In genomic region chr14:43894534-43894933, GRCh38 we compare ENCODE assay signal across 9 cellular contexts.
DNase-seq lines count a peak whose midpoint lies in the region; FAIRE-seq and TF ChIP-seq lines count a peak whose summit lies in the region.
"Had no signal": no experiment of that assay in that cellular context is flagged by ENCODE, and none has a peak within 500 bp of the region (broad histone marks: within the 10 kb centered on the region; RNA-seq: fewer than 3 reads in every experiment).

No MANE protein-coding gene starts in this region.

- H3K27ac Mint-ChIP-seq in HFFc6, result no peak overlapping the region

- no peak overlapping the region for H3K27ac ChIP-seq in Peyer's patch
- H3K27ac ChIP-seq in keratinocyte (ENCODE audit: control insufficient read depth, insufficient read depth, low read length), result no peak overlapping the region
- H3K27ac ChIP-seq: thoracic aorta had no signal

- H3K27me3 Mint-ChIP-seq in HFFc6 (ENCODE audit: insufficient read depth), result no peaks in the 10 kb centered on the region

- no peaks in the 10 kb centered on the region for H3K79me2 ChIP-seq in keratinocyte (ENCODE audit: control insufficient read depth, insufficient read depth, low read length)

- TF ChIP-seq POLR2A in Peyer's patch (IDR thresholded peaks at IDR 0.05), result no peak

- no peaks in the 10 kb centered on the region for H3K9me3 ChIP-seq in Peyer's patch
- H3K9me3 ChIP-seq in keratinocyte (ENCODE audit: control insufficient read depth, low read depth, low read length), result no peaks in the 10 kb centered on the region
- H3K9me3 ChIP-seq: thoracic aorta had no signal

- H3K4me3 Mint-ChIP-seq in HFFc6, result no peak overlapping the region

- H3K4me1 ChIP-seq in Peyer's patch, result no peaks in the 10 kb centered on the region
- H3K4me1 ChIP-seq in keratinocyte (ENCODE audit: control insufficient read depth, extremely low read depth, insufficient read depth, low read length), result no peaks in the 10 kb centered on the region

- no peak overlapping the region for H3K9ac ChIP-seq in keratinocyte (ENCODE audit: control insufficient read depth, extremely low read depth, insufficient read depth, low read length)

- no peak overlapping the region for H2AFZ ChIP-seq in keratinocyte (ENCODE audit: control insufficient read depth, low read length)

- no peaks in the 10 kb centered on the region for H3K9me1 ChIP-seq in keratinocyte (ENCODE audit: control insufficient read depth, extremely low read depth, insufficient read depth, low read length)

- no peaks in the 10 kb centered on the region for H3K36me3 ChIP-seq in Peyer's patch
- no peaks in the 10 kb centered on the region for H3K36me3 ChIP-seq in keratinocyte (ENCODE audit: control insufficient read depth in 2 of 2, extremely low read depth in 1 of 2, insufficient read depth in 2 of 2, low read length in 2 of 2)
- H3K36me3 ChIP-seq: thoracic aorta had no signal

- no peaks in the 10 kb centered on the region for H3K4me1 Mint-ChIP-seq in HFFc6 (ENCODE audit: low read depth)

- no peak overlapping the region for H3K4me2 ChIP-seq in keratinocyte (ENCODE audit: control insufficient read depth, extremely low read depth, insufficient read depth, low read depth, low read length)

- DNase-seq in GM10248 (ENCODE audit: extremely low spot score) (no peak), HFFc6 (no peak), Peyer's patch (no peak), keratinocyte (ENCODE audit: low read depth, low spot score) (no peak), dedifferentiated amniotic fluid mesenchymal stem cell (ENCODE audit: extremely low spot score) (no peak), activated T-cell treated with anti-CD3 and anti-CD28 coated beads for 4 hours (no peak)
- no peak for DNase-seq in activated CD4-positive, alpha-beta T cell treated with anti-CD3 and anti-CD28 coated beads, Interleukin-2, amount 50 U/mL, for 1 hour
- DNase-seq in activated CD4-positive, alpha-beta T cell treated with anti-CD3 and anti-CD28 coated beads for 48 hours, result no peak

- H4K20me1 ChIP-seq in keratinocyte (ENCODE audit: control insufficient read depth, extremely low read depth, insufficient read depth, low read length), result no peaks in the 10 kb centered on the region

- no peak overlapping the region for H3K4me3 ChIP-seq in Peyer's patch
- H3K4me3 ChIP-seq in keratinocyte (ENCODE audit: control insufficient read depth in 2 of 3, extremely low read depth in 1 of 3, insufficient read depth in 2 of 3, low read depth in 1 of 3, low read length in 3 of 3), result no peak overlapping the region
- H3K4me3 ChIP-seq: thoracic aorta had no signal

- TF ChIP-seq CTCF in GM10248 (IDR thresholded peaks at IDR 0.05; ENCODE audit: control extremely low read depth, extremely low read depth, low read depth, missing control alignments) (peak; percentile 17), HFFc6 (IDR thresholded peaks at IDR 0.05) (peak; percentile 71), Peyer's patch (IDR thresholded peaks at IDR 0.05) (peak in 4 of 6 experiments; percentile 12 to 39 (median 28)), keratinocyte (optimal IDR thresholded peaks at IDR 0.05 in 1 of 3, IDR thresholded peaks at IDR 0.05 in 1 of 3, conservative IDR thresholded peaks at IDR 0.05 in 1 of 3; ENCODE audit: extremely low read depth in 1 of 3, insufficient read depth in 2 of 3, low read length in 3 of 3) (peak; percentile 5 to 30 (median 26))

- dilution Hi-C loops in keratinocyte (cut with MboI; ENCODE audit: extremely low pct_ligation_motif_present, low sequenced_read_pairs), result no loop called here

- no peak for FAIRE-seq in keratinocyte (lab: Jason Lieb, UNC)

- POLR2A ChIA-PET in GM10248 (lab: Yijun Ruan, JAX), result no interaction called here

- H3K27me3 ChIP-seq in Peyer's patch (no peaks in the 10 kb centered on the region), keratinocyte (ENCODE audit: control insufficient read depth, extremely low read depth, insufficient read depth, low read length) (no peaks in the 10 kb centered on the region)

- no peaks in the 10 kb centered on the region for H3K36me3 Mint-ChIP-seq in HFFc6 (ENCODE audit: low read depth)

- H3K9me3 Mint-ChIP-seq in HFFc6, result peaks cover 13% of the 10 kb centered on the region

- CTCF ChIA-PET in GM10248 (lab: Yijun Ruan, JAX), result interaction anchor here (1.3 to 1.6 kb wide), 3 partner anchors 9 to 16 kb away, joined by 3 to 6 read pairs (median 5); no protein-coding TSS in a partner anchor

Comparison
In these comparisons a context has a peak if more than half of its experiments do, and no peak if none do; other contexts are left out.
1. CTCF ChIP-seq: peak in every context shown above with its lines; median percentile 71 in HFFc6; 28 in Peyer's patch; 26 in keratinocyte; 17 in GM10248.